ENCODE assay signal across 21 cellular contexts in genomic region chr14:62003701-62004100, GRCh38.
DNase-seq lines count a peak whose midpoint lies in the region; ATAC-seq, FAIRE-seq and TF ChIP-seq lines count a peak whose summit lies in the region.
"Had no signal": no experiment of that assay in that cellular context is flagged by ENCODE, and none has a peak within 500 bp of the region (broad histone marks: within the 10 kb centered on the region; RNA-seq: fewer than 3 reads in every experiment).

No MANE protein-coding gene starts in this region.

- no peak overlapping the region for H3K23ac ChIP-seq in H1 (ENCODE audit: insufficient read length)

- no peak for TF ChIP-seq EP300 in H1 (IDR thresholded peaks at IDR 0.05; ENCODE audit: borderline replicate concordance in 1 of 2, low read depth in 2 of 2, low read length in 2 of 2)
- no peak for TF ChIP-seq EP300 in suprapubic skin (IDR thresholded peaks at IDR 0.05)

- H3K9ac ChIP-seq in PC-3 (ENCODE audit: low read length) (peak overlapping the region; percentile 92), H1 (replicated peaks in 1 of 4; ENCODE audit: extremely low read depth in 1 of 4, low read depth in 3 of 4, low read length in 3 of 4) (no peak overlapping the region), keratinocyte (ENCODE audit: control insufficient read depth, extremely low read depth, insufficient read depth, low read length) (no peak overlapping the region)

- no peak overlapping the region for H2BK5ac ChIP-seq in H1 (ENCODE audit: low read depth, low read length)

- H3K9me1 ChIP-seq in keratinocyte (ENCODE audit: control insufficient read depth, extremely low read depth, insufficient read depth, low read length) = no peaks in the 10 kb centered on the region

- peak; percentile 23 for ATAC-seq in PC-3

- peak overlapping the region; percentile 94; the same call in 1 of the 2 replicates for H3K27ac ChIP-seq in ACC112 (ENCODE audit: low read depth, low read length)
- peak overlapping the region; percentile 98 for H3K27ac ChIP-seq in PC-3 (ENCODE audit: low read length)
- no peak overlapping the region for H3K27ac ChIP-seq in H1 (ENCODE audit: low read depth, low read length)
- no peak overlapping the region for H3K27ac ChIP-seq in keratinocyte (ENCODE audit: control insufficient read depth, insufficient read depth, low read length)
- H3K27ac ChIP-seq in suprapubic skin = no peak overlapping the region
- H3K27ac ChIP-seq in vagina = no peak overlapping the region
- H3K27ac ChIP-seq: C4-2B had no signal

- H4K20me1 ChIP-seq in PC-3 (ENCODE audit: low read length) = no peaks in the 10 kb centered on the region
- no peaks in the 10 kb centered on the region for H4K20me1 ChIP-seq in H1 (replicated peaks in 1 of 2; ENCODE audit: control insufficient read depth in 1 of 2, insufficient read depth in 2 of 2, low read length in 2 of 2)
- no peaks in the 10 kb centered on the region for H4K20me1 ChIP-seq in keratinocyte (ENCODE audit: control insufficient read depth, extremely low read depth, insufficient read depth, low read length)

- CTCF ChIA-PET in PC-3 (lab: Charles Lee) = interaction anchor here (1.3 kb wide), 1 partner anchor 123 kb away, joined by 5 read pairs; no protein-coding TSS in a partner anchor
- CTCF ChIA-PET in H1 (lab: Charles Lee; ENCODE audit: partially characterized antibody) = interaction anchor here (1.2 to 1.6 kb wide), 3 partner anchors 19 to 122 kb away, joined by 3 to 5 read pairs (median 3); no protein-coding TSS in a partner anchor

- H3K56ac ChIP-seq in H1 (replicated peaks; ENCODE audit: insufficient read length, low read depth, low read length) = no peak overlapping the region

- H3K79me2 ChIP-seq in ACC112 (ENCODE audit: control insufficient read depth, insufficient read depth, low read length, unreplicated experiment) = no peaks in the 10 kb centered on the region
- H3K79me2 ChIP-seq in PC-3 (ENCODE audit: low read length) = peaks cover 58% of the 10 kb centered on the region
- no peaks in the 10 kb centered on the region for H3K79me2 ChIP-seq in H1 (ENCODE audit: control insufficient read depth in 1 of 2, insufficient read depth in 2 of 2, low read length in 2 of 2)
- H3K79me2 ChIP-seq in keratinocyte (ENCODE audit: control insufficient read depth, insufficient read depth, low read length) = no peaks in the 10 kb centered on the region

- H3K4me1 ChIP-seq in ACC112 (ENCODE audit: control insufficient read depth, insufficient read depth, low read length, unreplicated experiment) (peaks cover 13% of the 10 kb centered on the region), PC-3 (ENCODE audit: insufficient read depth, low read length) (peaks cover 37% of the 10 kb centered on the region), H1 (replicated peaks in 1 of 4; ENCODE audit: control insufficient read depth in 3 of 4, insufficient read depth in 4 of 4, low read length in 3 of 4) (no peaks in the 10 kb centered on the region; a peak in 1 of 7 replicates), keratinocyte (ENCODE audit: control insufficient read depth, extremely low read depth, insufficient read depth, low read length) (peaks cover 19% of the 10 kb centered on the region), suprapubic skin (no peaks in the 10 kb centered on the region), vagina (no peaks in the 10 kb centered on the region)
- H3K4me1 ChIP-seq: BE2C, Caco-2 had no signal

- no peaks in the 10 kb centered on the region for H3K79me1 ChIP-seq in H1 (ENCODE audit: low read depth, low read length)

- no peak overlapping the region for H2AK5ac ChIP-seq in H1 (ENCODE audit: low read depth, low read length)

- no peak for TF ChIP-seq CTCF in PC-3 (conservative IDR thresholded peaks at IDR 0.05; ENCODE audit: low read depth, low read length)
- TF ChIP-seq CTCF in H1 (IDR thresholded peaks at IDR 0.05; ENCODE audit: control extremely low read depth in 1 of 3, insufficient read depth in 1 of 3, low read depth in 1 of 3, low read length in 3 of 3) = no peak
- no peak for TF ChIP-seq CTCF in keratinocyte (optimal IDR thresholded peaks at IDR 0.05 in 1 of 3, IDR thresholded peaks at IDR 0.05 in 1 of 3, conservative IDR thresholded peaks at IDR 0.05 in 1 of 3; ENCODE audit: extremely low read depth in 1 of 3, insufficient read depth in 2 of 3, low read length in 3 of 3)
- TF ChIP-seq CTCF in suprapubic skin (IDR thresholded peaks at IDR 0.05) = no peak
- no peak for TF ChIP-seq CTCF in vagina (IDR thresholded peaks at IDR 0.05)

- 60% methylated on average over 2 of the region's 2 CpGs; no CpG with 5 or more reads in 1 of the 2 experiments for WGBS in H1 (ENCODE audit: extremely low coverage in 1 of 2, insufficient coverage in 1 of 2, insufficient read length in 1 of 2, insufficient replicate concordance in 2 of 2, low coverage in 1 of 2, low lambda C conversion rate in 2 of 2, missing lambda C conversion rate in 1 of 2), 2 experiments
- 26% methylated on average over 2 of the region's 2 CpGs for WGBS in suprapubic skin

- H3K27me3 ChIP-seq in ACC112 (ENCODE audit: insufficient read depth, low read length) (no peaks in the 10 kb centered on the region), PC-3 (ENCODE audit: low read length) (no peaks in the 10 kb centered on the region), H1 (replicated peaks in 1 of 4; ENCODE audit: control insufficient read depth in 3 of 4, extremely low read depth in 1 of 4, insufficient read depth in 3 of 4, low read length in 3 of 4) (no peaks in the 10 kb centered on the region), keratinocyte (ENCODE audit: control insufficient read depth, extremely low read depth, insufficient read depth, low read length) (no peaks in the 10 kb centered on the region), suprapubic skin (no peaks in the 10 kb centered on the region), vagina (no peaks in the 10 kb centered on the region)

- no peak overlapping the region for H3K14ac ChIP-seq in H1 (ENCODE audit: insufficient read length)

- peak overlapping the region; percentile 84 for H3K4me2 ChIP-seq in PC-3 (ENCODE audit: low read length)
- H3K4me2 ChIP-seq in H1 (ENCODE audit: insufficient read depth in 1 of 2, low read depth in 2 of 2, low read length in 2 of 2) = no peak overlapping the region
- peak overlapping the region; percentile 6 for H3K4me2 ChIP-seq in keratinocyte (ENCODE audit: control insufficient read depth, extremely low read depth, insufficient read depth, low read depth, low read length)

- TF ChIP-seq RAD21 in H1 (IDR thresholded peaks at IDR 0.05 in 1 of 2, conservative IDR thresholded peaks at IDR 0.05 in 1 of 2; ENCODE audit: low read depth in 2 of 2, low read length in 2 of 2) = no peak

- TF ChIP-seq POLR2A in H1 (IDR thresholded peaks at IDR 0.05; ENCODE audit: control extremely low read depth in 1 of 2, low read depth in 2 of 2, low read length in 2 of 2) (no peak), suprapubic skin (IDR thresholded peaks at IDR 0.05) (no peak), vagina (IDR thresholded peaks at IDR 0.05) (no peak)

- H3K18ac ChIP-seq in H1 (ENCODE audit: extremely low read depth, low read length) = no peak overlapping the region

- no peak overlapping the region for H3K4me3 ChIP-seq in ACC112 (ENCODE audit: low read depth, low read length)
- peak overlapping the region; percentile 16 for H3K4me3 ChIP-seq in PC-3 (ENCODE audit: low read length)
- H3K4me3 ChIP-seq in H1 (ENCODE audit: extremely low read depth in 1 of 4, insufficient read depth in 2 of 4, low read depth in 3 of 4, low read length in 4 of 4) = no peak overlapping the region
- H3K4me3 ChIP-seq in keratinocyte (ENCODE audit: control insufficient read depth in 2 of 3, extremely low read depth in 1 of 3, insufficient read depth in 2 of 3, low read depth in 1 of 3, low read length in 3 of 3) = no peak overlapping the region
- H3K4me3 ChIP-seq in suprapubic skin = no peak overlapping the region
- H3K4me3 ChIP-seq in vagina = no peak overlapping the region

- H3K4ac ChIP-seq in H1 (replicated peaks; ENCODE audit: insufficient read length, low read depth, low read length) = no peak overlapping the region

- peak; percentile 42 for FAIRE-seq in H1 (lab: Jason Lieb, UNC)
- FAIRE-seq in keratinocyte (lab: Jason Lieb, UNC) = peak; percentile 59
- no peak for FAIRE-seq in frontal cortex (lab: Jason Lieb, UNC)
- FAIRE-seq: D721Med, GM12892, GM18507 had no signal

- DNase-seq in PC-3 (peak; percentile 85), H1 (ENCODE audit: low read depth in 1 of 2, low spot score in 2 of 2) (no peak), keratinocyte (ENCODE audit: low read depth, low spot score) (no peak), suprapubic skin (ENCODE audit: low spot score in 2 of 2) (no peak), vagina (ENCODE audit: extremely low spot score in 2 of 2) (no peak), pons (ENCODE audit: low spot score) (no peak), frontal cortex (ENCODE audit: low spot score in 2 of 2) (no peak)
- DNase-seq: ACHN; BE2C; Caco-2; CD4-positive, alpha-beta T cell; DMS153; DMS79; GDM1; GOT3; H9 had no signal

- H2AFZ ChIP-seq in ACC112 (ENCODE audit: low read length, unreplicated experiment) = no peak overlapping the region
- no peak overlapping the region for H2AFZ ChIP-seq in PC-3 (ENCODE audit: low read length)
- H2AFZ ChIP-seq in H1 (ENCODE audit: low read length) = no peak overlapping the region
- no peak overlapping the region for H2AFZ ChIP-seq in keratinocyte (ENCODE audit: control insufficient read depth, low read length)

- peaks cover 20% of the 10 kb centered on the region for H3F3A ChIP-seq in PC-3 (ENCODE audit: low read length, unreplicated experiment)

- dilution Hi-C loops in keratinocyte (cut with MboI; ENCODE audit: extremely low pct_ligation_motif_present, low sequenced_read_pairs) = no loop called here

- H4K8ac ChIP-seq in H1 (ENCODE audit: extremely low read depth, insufficient read depth, low read length) = no peak overlapping the region

- H3K23me2 ChIP-seq in H1 (ENCODE audit: low read depth, low read length) = no peaks in the 10 kb centered on the region

- H2BK12ac ChIP-seq in H1 (ENCODE audit: low read depth, low read length) = no peak overlapping the region

- no peaks in the 10 kb centered on the region for H3K36me3 ChIP-seq in ACC112 (ENCODE audit: insufficient read depth, low read length)
- peaks cover 6% of the 10 kb centered on the region; the same call in 1 of the 2 replicates for H3K36me3 ChIP-seq in PC-3 (ENCODE audit: low read depth, low read length)
- no peaks in the 10 kb centered on the region for H3K36me3 ChIP-seq in H1 (ENCODE audit: control insufficient read depth in 2 of 4, insufficient read depth in 4 of 4, low read length in 3 of 4)
- no peaks in the 10 kb centered on the region for H3K36me3 ChIP-seq in keratinocyte (ENCODE audit: control insufficient read depth in 2 of 2, extremely low read depth in 1 of 2, insufficient read depth in 2 of 2, low read length in 2 of 2)
- no peaks in the 10 kb centered on the region for H3K36me3 ChIP-seq in suprapubic skin
- H3K36me3 ChIP-seq in vagina = no peaks in the 10 kb centered on the region
- H3K36me3 ChIP-seq: BE2C had no signal

- no peak overlapping the region for H4K91ac ChIP-seq in H1 (replicated peaks; ENCODE audit: insufficient read length, low read length)

- no peak overlapping the region for H2BK120ac ChIP-seq in H1 (replicated peaks; ENCODE audit: low read depth, low read length)

- no TSS peak for BruUV-seq in PC-3 (replicated peaks; lab: Mats Ljungman, UMichigan)

- H4K5ac ChIP-seq in H1 (ENCODE audit: insufficient read length, low read depth, low read length) = no peak overlapping the region

- no peaks in the 10 kb centered on the region for H3K9me2 ChIP-seq in PC-3 (replicated peaks; ENCODE audit: low read length)

- no peak overlapping the region for H2BK20ac ChIP-seq in H1 (ENCODE audit: low read length)

- no peak overlapping the region for H2BK15ac ChIP-seq in H1 (ENCODE audit: low read length)

- intact Hi-C loops in PC-3 (cut with micrococcal nuclease) (loop anchor here (10.0 kb wide), 2 partner anchors 439 to 739 kb away; no protein-coding TSS in a partner anchor), vagina (cut with DNase I) (no loop called here)

- POLR2A ChIA-PET in PC-3 (lab: Charles Lee; ENCODE audit: unreplicated experiment) = interaction anchor here (0.5 to 0.6 kb wide), 2 partner anchors 25 to 51 kb away, joined by 3 read pairs; no protein-coding TSS in a partner anchor
- POLR2A ChIA-PET in H1 (lab: Charles Lee; ENCODE audit: partially characterized antibody) = no interaction called here

- H3K9me3 ChIP-seq in PC-3 (ENCODE audit: low read length) = no peaks in the 10 kb centered on the region
- no peaks in the 10 kb centered on the region for H3K9me3 ChIP-seq in H1 (ENCODE audit: insufficient read depth in 2 of 2, low read depth in 1 of 2, low read length in 1 of 2)
- peaks cover 3% of the 10 kb centered on the region for H3K9me3 ChIP-seq in keratinocyte (ENCODE audit: control insufficient read depth, low read depth, low read length)
- no peaks in the 10 kb centered on the region for H3K9me3 ChIP-seq in suprapubic skin
- H3K9me3 ChIP-seq in vagina = no peaks in the 10 kb centered on the region
- H3K9me3 ChIP-seq: BE2C, Caco-2 had no signal

Comparison
In these comparisons a context has a peak if more than half of its experiments do, and no peak if none do; other contexts are left out.
1. H3K27ac ChIP-seq: peak in ACC112 (single experiment) and PC-3 (single experiment); none in H1 (single experiment), keratinocyte (single experiment), suprapubic skin (single experiment) and vagina (single experiment).
2. H3K4me2 ChIP-seq: peak in PC-3 (single experiment) and keratinocyte (single experiment); none in H1 (0 of 2).